Comparison of ENCODE assay signal across 19 cellular contexts in the genomic region with DNA sequence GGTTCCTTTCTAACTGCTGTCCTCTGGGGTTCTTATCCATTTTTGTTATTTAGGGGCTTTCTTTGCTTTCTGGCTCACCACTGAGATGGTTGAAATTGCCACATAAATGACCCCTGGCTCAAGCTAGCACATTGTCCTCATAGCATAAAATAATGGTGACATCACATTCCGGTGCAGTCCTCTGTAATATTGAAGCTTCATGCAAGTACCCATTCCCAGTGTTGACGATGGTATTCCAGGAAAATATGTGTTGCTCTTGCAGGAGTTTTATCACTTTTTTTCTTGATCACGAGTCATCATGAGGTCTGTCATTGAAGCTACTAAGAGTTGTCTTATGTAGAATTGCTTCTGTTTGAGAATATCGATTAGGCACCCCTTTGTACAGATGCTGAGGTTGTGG. TPM values are rescaled to one million over a fixed set of nuclear protein-coding genes. Genes with fewer than 3 reads are reported as not detected.
DNase-seq lines count a peak whose midpoint lies in the region; TF ChIP-seq lines count a peak whose summit lies in the region.
"Had no signal": no experiment of that assay in that cellular context is flagged by ENCODE, and none has a peak within 500 bp of the region (broad histone marks: within the 10 kb centered on the region; RNA-seq: fewer than 3 reads in every experiment).

No MANE protein-coding gene starts in this region.

- H3K27ac ChIP-seq in layer of hippocampus (ENCODE audit: low read depth, low read length) (peak overlapping the region; percentile 48), temporal lobe (ENCODE audit: low read depth, low read length) (peak overlapping the region; percentile 54)
- H3K27ac ChIP-seq: ascending aorta; BLaER1 treated with 17β-estradiol and CSF1 and Interleukin-3, amounts not matched to agents 10 nM and 100 nM; colonic mucosa; left lung; right lobe of liver; SK-N-MC had no signal

- no peak for TF ChIP-seq CTCF in cardiac fibroblast (IDR thresholded peaks at IDR 0.05; ENCODE audit: low read depth, low read length)

- no peaks in the 10 kb centered on the region for H3K27me3 ChIP-seq in layer of hippocampus (ENCODE audit: control insufficient read depth, insufficient read depth, low read length)
- H3K27me3 ChIP-seq: ascending aorta; BLaER1 treated with 17β-estradiol and CSF1 and Interleukin-3, amounts not matched to agents 10 nM and 100 nM; colonic mucosa; left lung; right lobe of liver had no signal

- peak; percentile 8 for DNase-seq in HS-5 (ENCODE audit: low read depth)
- peak; percentile 35 to 51 for DNase-seq in cardiac fibroblast (ENCODE audit: low read depth in 2 of 2)
- DNase-seq in AML-193 (lab: John Stamatoyannopoulos, UW): no peak
- DNase-seq in ureter (ENCODE audit: low spot score): no peak
- no peak for DNase-seq in medulla oblongata (ENCODE audit: extremely low spot score)
- DNase-seq: colonic mucosa; left lung; NCI-H1417 treated with DMSO at 0.1 percent for 48 hours; NCI-H774; nucleus accumbens; OCI-M1; right lobe of liver; stimulated activated CD4-positive, alpha-beta T cell treated with anti-CD3 and anti-CD28 coated beads, Interleukin-1b, Interleukin-23, amount 100 ng/mL, for 48 hours; T1000 had no signal

- H3K4me3 ChIP-seq in cardiac fibroblast (replicated peaks in 1 of 2; ENCODE audit: low read depth in 2 of 2, low read length in 2 of 2): no peak overlapping the region
- H3K4me3 ChIP-seq: ascending aorta; BLaER1 treated with 17β-estradiol and CSF1 and Interleukin-3, amounts not matched to agents 10 nM and 100 nM; colonic mucosa; left lung; right lobe of liver; SK-N-MC had no signal

RNA-seq across cellular contexts. Expression of a gene that starts 56.1 kb away (rescaled TPM):
- 15.2 TPM for total RNA-seq in temporal lobe
- 55.7 TPM for total RNA-seq in ureter

Comparison
In these comparisons a context has a peak if more than half of its experiments do, and no peak if none do; other contexts are left out.
1. DNase-seq: peak in HS-5 (single experiment) and cardiac fibroblast (2 of 2); none in AML-193 (0 of 2), ureter (single experiment) and medulla oblongata (single experiment).